In genomic region chr11:114167355-114168085, GRCh38 we compare ENCODE assay signal across 9 cellular contexts.
DNase-seq lines count a peak whose midpoint lies in the region; ATAC-seq and TF ChIP-seq lines count a peak whose summit lies in the region.
"Had no signal": no experiment of that assay in that cellular context is flagged by ENCODE, and none has a peak within 500 bp of the region (broad histone marks: within the 10 kb centered on the region; RNA-seq: fewer than 3 reads in every experiment).

No MANE protein-coding gene starts in this region.

- peak overlapping the region in 1 of 2 experiments; percentile 24 for H3K18ac ChIP-seq in mesenchymal stem cell (ENCODE audit: low read depth in 1 of 2, low read length in 2 of 2)

- H3K9ac ChIP-seq in mesenchymal stem cell (ENCODE audit: low read length): no peak overlapping the region

- no peak overlapping the region for H3K23ac ChIP-seq in mesenchymal stem cell (ENCODE audit: low read length in 2 of 2)

- H2AK5ac ChIP-seq in mesenchymal stem cell (ENCODE audit: low read length, severe bottlenecking): no peak overlapping the region

- H3K27me3 ChIP-seq in mesenchymal stem cell (ENCODE audit: control insufficient read depth in 1 of 2, insufficient read depth in 1 of 2, low read length in 2 of 2): peaks cover 79 to 80% of the 10 kb centered on the region in 2 experiments
- H3K27me3 ChIP-seq in thoracic aorta (replicated peaks; ENCODE audit: insufficient read depth): no peaks in the 10 kb centered on the region
- no peaks in the 10 kb centered on the region for H3K27me3 ChIP-seq in SJCRH30

- no peaks in the 10 kb centered on the region for H3K9me3 ChIP-seq in mesenchymal stem cell (ENCODE audit: control insufficient read depth, low read length)
- H3K9me3 ChIP-seq in thoracic aorta: no peaks in the 10 kb centered on the region
- no peaks in the 10 kb centered on the region for H3K9me3 ChIP-seq in SJCRH30 (replicated peaks)

- H3K27ac ChIP-seq in mesenchymal stem cell (ENCODE audit: low read length, poor library complexity, severe bottlenecking) (no peak overlapping the region), thoracic aorta (peak overlapping the region; percentile 97 to 99), SJCRH30 (no peak overlapping the region)

- no peak for TF ChIP-seq CTCF in thoracic aorta (IDR thresholded peaks at IDR 0.05)

- no peak overlapping the region for H2BK5ac ChIP-seq in mesenchymal stem cell (ENCODE audit: low read depth, low read length, poor library complexity, severe bottlenecking)

- no peak overlapping the region for H4K91ac ChIP-seq in mesenchymal stem cell (ENCODE audit: low read length)

- H3K9me3 Mint-ChIP-seq in activated CD4-positive, alpha-beta T cell treated with anti-CD3 and anti-CD28 coated beads, Interleukin-2, amount 10 ng/mL, durations not matched to agents 7 days and 5 days: no peaks in the 10 kb centered on the region
- H3K9me3 Mint-ChIP-seq in activated CD4-positive, alpha-beta T cell treated with anti-CD3 and anti-CD28 coated beads for 36 hours (ENCODE audit: low read depth): no peaks in the 10 kb centered on the region
- H3K9me3 Mint-ChIP-seq in activated naive CD8-positive, alpha-beta T cell treated with anti-CD3 and anti-CD28 coated beads for 36 hours: no peaks in the 10 kb centered on the region

- peak overlapping the region; percentile 32 for H2BK15ac ChIP-seq in mesenchymal stem cell (ENCODE audit: low read depth, poor library complexity, severe bottlenecking)

- H2BK12ac ChIP-seq in mesenchymal stem cell (ENCODE audit: low read length in 2 of 2): peak overlapping the region in 1 of 2 experiments; percentile 19

- H3K27ac Mint-ChIP-seq in activated CD4-positive, alpha-beta T cell treated with anti-CD3 and anti-CD28 coated beads, Interleukin-2, amount 10 ng/mL, durations not matched to agents 7 days and 5 days: peak overlapping the region; percentile 78
- no peak overlapping the region for H3K27ac Mint-ChIP-seq in activated CD4-positive, alpha-beta T cell treated with anti-CD3 and anti-CD28 coated beads for 36 hours
- peak overlapping the region; percentile 82 for H3K27ac Mint-ChIP-seq in activated naive CD8-positive, alpha-beta T cell treated with anti-CD3 and anti-CD28 coated beads for 36 hours

- no peak overlapping the region for H3K4me2 ChIP-seq in mesenchymal stem cell (ENCODE audit: low read length, poor library complexity, severe bottlenecking)

- H3K36me3 ChIP-seq in mesenchymal stem cell (ENCODE audit: control insufficient read depth in 1 of 2, insufficient read depth in 2 of 2, low read depth in 1 of 2, low read length in 2 of 2) (no peaks in the 10 kb centered on the region), thoracic aorta (no peaks in the 10 kb centered on the region), SJCRH30 (no peaks in the 10 kb centered on the region)

- POLR2A ChIA-PET in activated CD4-positive, alpha-beta T cell treated with anti-CD3 and anti-CD28 coated beads, Interleukin-2, amount 10 ng/mL, durations not matched to agents 7 days and 5 days (lab: Charles Lee): no interaction called here
- POLR2A ChIA-PET in activated CD4-positive, alpha-beta T cell treated with anti-CD3 and anti-CD28 coated beads for 36 hours (lab: Charles Lee): no interaction called here

- no peaks in the 10 kb centered on the region for H3K79me1 ChIP-seq in mesenchymal stem cell (replicated peaks; ENCODE audit: low read length, poor library complexity, severe bottlenecking)

- no peak for DNase-seq in activated CD4-positive, alpha-beta T cell treated with anti-CD3 and anti-CD28 coated beads, Interleukin-2, amount 10 ng/mL, durations not matched to agents 7 days and 5 days
- no peak for DNase-seq in activated CD4-positive, alpha-beta T cell treated with anti-CD3 and anti-CD28 coated beads for 36 hours
- no peak for DNase-seq in activated naive CD8-positive, alpha-beta T cell treated with anti-CD3 and anti-CD28 coated beads for 36 hours
- no peak for DNase-seq in mesenchymal stem cell
- no peak for DNase-seq in thoracic aorta (ENCODE audit: low spot score)
- no peak for DNase-seq in SJCRH30
- DNase-seq in foreskin melanocyte: no peak
- DNase-seq: activated CD4-positive, alpha-beta T cell treated with anti-CD3 and anti-CD28 coated beads for 48 hours had no signal

- peak overlapping the region; percentile 78 for H2BK120ac ChIP-seq in mesenchymal stem cell (ENCODE audit: low read depth, low read length)

- H2AFZ ChIP-seq in mesenchymal stem cell (ENCODE audit: low read depth, low read length): no peak overlapping the region

- CTCF ChIA-PET in activated CD4-positive, alpha-beta T cell treated with anti-CD3 and anti-CD28 coated beads, Interleukin-2, amount 10 ng/mL, durations not matched to agents 7 days and 5 days (lab: Charles Lee): interaction anchor here (1.0 to 3.0 kb wide), 6 partner anchors 9 to 107 kb away, joined by 3 to 15 read pairs (median 6); no protein-coding TSS in a partner anchor
- CTCF ChIA-PET in activated CD4-positive, alpha-beta T cell treated with anti-CD3 and anti-CD28 coated beads for 36 hours (lab: Charles Lee): interaction anchor here (1.7 to 2.7 kb wide), 2 partner anchors 9 to 13 kb away, joined by 3 to 7 read pairs; no protein-coding TSS in a partner anchor

- peaks cover 89% of the 10 kb centered on the region for H3K4me1 Mint-ChIP-seq in activated CD4-positive, alpha-beta T cell treated with anti-CD3 and anti-CD28 coated beads, Interleukin-2, amount 10 ng/mL, durations not matched to agents 7 days and 5 days
- peaks cover 90% of the 10 kb centered on the region for H3K4me1 Mint-ChIP-seq in activated CD4-positive, alpha-beta T cell treated with anti-CD3 and anti-CD28 coated beads for 36 hours
- H3K4me1 Mint-ChIP-seq in activated naive CD8-positive, alpha-beta T cell treated with anti-CD3 and anti-CD28 coated beads for 36 hours: peaks cover 77% of the 10 kb centered on the region

- peak overlapping the region; percentile 35 for H3K4me3 Mint-ChIP-seq in activated CD4-positive, alpha-beta T cell treated with anti-CD3 and anti-CD28 coated beads, Interleukin-2, amount 10 ng/mL, durations not matched to agents 7 days and 5 days
- no peak overlapping the region for H3K4me3 Mint-ChIP-seq in activated CD4-positive, alpha-beta T cell treated with anti-CD3 and anti-CD28 coated beads for 36 hours
- peak overlapping the region; percentile 40 for H3K4me3 Mint-ChIP-seq in activated naive CD8-positive, alpha-beta T cell treated with anti-CD3 and anti-CD28 coated beads for 36 hours

- H3K14ac ChIP-seq in mesenchymal stem cell (ENCODE audit: low read length in 2 of 2): no peak overlapping the region

- peaks cover 13% of the 10 kb centered on the region for H3K4me1 ChIP-seq in mesenchymal stem cell (ENCODE audit: control insufficient read depth, insufficient read depth, low read depth, low read length)
- peaks cover 90 to 95% of the 10 kb centered on the region in 2 donors for H3K4me1 ChIP-seq in thoracic aorta (ENCODE audit: control insufficient read depth in 1 of 2, low read depth in 2 of 2)
- peaks cover 11% of the 10 kb centered on the region; the same call in 1 of the 2 replicates for H3K4me1 ChIP-seq in SJCRH30

- intact Hi-C loops in activated CD4-positive, alpha-beta T cell treated with anti-CD3 and anti-CD28 coated beads for 36 hours (cut with DNase I, micrococcal nuclease): loop anchor here in 1 of 2 experiments (10.0 kb wide), 1 partner anchor 237 kb away; the partner anchor contains the start of genes C11orf71 and RBM7

- H3K4me3 ChIP-seq in mesenchymal stem cell (ENCODE audit: insufficient read depth in 1 of 2, low read depth in 1 of 2, low read length in 2 of 2): no peak overlapping the region
- peak overlapping the region; percentile 34 for H3K4me3 ChIP-seq in thoracic aorta
- no peak overlapping the region for H3K4me3 ChIP-seq in SJCRH30

- H4K8ac ChIP-seq in mesenchymal stem cell (ENCODE audit: low read length): no peak overlapping the region

- no peak for ATAC-seq in activated CD4-positive, alpha-beta T cell treated with anti-CD3 and anti-CD28 coated beads for 36 hours
- no peak for ATAC-seq in thoracic aorta (ENCODE audit: insufficient number of reproducible peaks, low FRiP score, low read depth)
- no peak for ATAC-seq in HG03280 (IDR thresholded peaks at IDR 0.05; ENCODE audit: unreplicated experiment)

- H3K36me3 Mint-ChIP-seq in activated CD4-positive, alpha-beta T cell treated with anti-CD3 and anti-CD28 coated beads, Interleukin-2, amount 10 ng/mL, durations not matched to agents 7 days and 5 days (ENCODE audit: low read depth): peaks cover 8% of the 10 kb centered on the region
- H3K36me3 Mint-ChIP-seq in activated CD4-positive, alpha-beta T cell treated with anti-CD3 and anti-CD28 coated beads for 36 hours (ENCODE audit: low read depth): no peaks in the 10 kb centered on the region
- no peaks in the 10 kb centered on the region for H3K36me3 Mint-ChIP-seq in activated naive CD8-positive, alpha-beta T cell treated with anti-CD3 and anti-CD28 coated beads for 36 hours

- H3K27me3 Mint-ChIP-seq in activated CD4-positive, alpha-beta T cell treated with anti-CD3 and anti-CD28 coated beads, Interleukin-2, amount 10 ng/mL, durations not matched to agents 7 days and 5 days: no peaks in the 10 kb centered on the region
- H3K27me3 Mint-ChIP-seq in activated CD4-positive, alpha-beta T cell treated with anti-CD3 and anti-CD28 coated beads for 36 hours: no peaks in the 10 kb centered on the region
- H3K27me3 Mint-ChIP-seq in activated naive CD8-positive, alpha-beta T cell treated with anti-CD3 and anti-CD28 coated beads for 36 hours: no peaks in the 10 kb centered on the region

- H3K4ac ChIP-seq in mesenchymal stem cell (ENCODE audit: low read depth in 1 of 2, low read length in 2 of 2): peak overlapping the region in 1 of 2 experiments; percentile 41

- WGBS in mesenchymal stem cell: 84% methylated on average over 10 of the region's 12 CpGs

Comparison
In these comparisons a context has a peak if more than half of its experiments do, and no peak if none do; other contexts are left out.
1. H3K27ac ChIP-seq: peak in thoracic aorta (2 of 2); none in mesenchymal stem cell (single experiment) and SJCRH30 (single experiment).